1 cellular context compared by ENCODE assay signal in the genomic region with DNA sequence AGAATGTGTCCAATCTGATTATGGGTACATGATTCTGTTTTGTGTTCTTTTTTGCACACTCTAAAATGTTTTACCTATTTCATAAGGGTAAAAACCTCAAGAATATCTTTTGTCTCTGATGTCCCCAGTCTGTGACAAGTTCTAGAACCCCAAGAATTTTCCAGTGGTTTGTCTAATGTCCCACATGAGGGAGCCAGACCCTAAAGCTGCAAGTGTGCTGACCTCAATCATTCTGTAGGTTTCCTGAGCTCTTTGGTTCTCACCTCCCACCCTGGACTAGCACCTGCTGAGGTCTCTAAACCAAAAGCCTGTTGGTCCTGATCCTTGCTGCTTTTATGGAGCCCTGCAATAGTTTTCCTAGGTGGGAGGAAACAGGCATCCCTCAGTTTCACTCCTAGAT.
TF ChIP-seq lines count a peak whose summit lies in the region.

No MANE protein-coding gene starts in this region.

TF ChIP-seq in WTC11, 78 proteins besides CTCF, POLR2A, EP300 and RAD21 (continued from another document):
- TF ChIP-seq, protein P1, sequence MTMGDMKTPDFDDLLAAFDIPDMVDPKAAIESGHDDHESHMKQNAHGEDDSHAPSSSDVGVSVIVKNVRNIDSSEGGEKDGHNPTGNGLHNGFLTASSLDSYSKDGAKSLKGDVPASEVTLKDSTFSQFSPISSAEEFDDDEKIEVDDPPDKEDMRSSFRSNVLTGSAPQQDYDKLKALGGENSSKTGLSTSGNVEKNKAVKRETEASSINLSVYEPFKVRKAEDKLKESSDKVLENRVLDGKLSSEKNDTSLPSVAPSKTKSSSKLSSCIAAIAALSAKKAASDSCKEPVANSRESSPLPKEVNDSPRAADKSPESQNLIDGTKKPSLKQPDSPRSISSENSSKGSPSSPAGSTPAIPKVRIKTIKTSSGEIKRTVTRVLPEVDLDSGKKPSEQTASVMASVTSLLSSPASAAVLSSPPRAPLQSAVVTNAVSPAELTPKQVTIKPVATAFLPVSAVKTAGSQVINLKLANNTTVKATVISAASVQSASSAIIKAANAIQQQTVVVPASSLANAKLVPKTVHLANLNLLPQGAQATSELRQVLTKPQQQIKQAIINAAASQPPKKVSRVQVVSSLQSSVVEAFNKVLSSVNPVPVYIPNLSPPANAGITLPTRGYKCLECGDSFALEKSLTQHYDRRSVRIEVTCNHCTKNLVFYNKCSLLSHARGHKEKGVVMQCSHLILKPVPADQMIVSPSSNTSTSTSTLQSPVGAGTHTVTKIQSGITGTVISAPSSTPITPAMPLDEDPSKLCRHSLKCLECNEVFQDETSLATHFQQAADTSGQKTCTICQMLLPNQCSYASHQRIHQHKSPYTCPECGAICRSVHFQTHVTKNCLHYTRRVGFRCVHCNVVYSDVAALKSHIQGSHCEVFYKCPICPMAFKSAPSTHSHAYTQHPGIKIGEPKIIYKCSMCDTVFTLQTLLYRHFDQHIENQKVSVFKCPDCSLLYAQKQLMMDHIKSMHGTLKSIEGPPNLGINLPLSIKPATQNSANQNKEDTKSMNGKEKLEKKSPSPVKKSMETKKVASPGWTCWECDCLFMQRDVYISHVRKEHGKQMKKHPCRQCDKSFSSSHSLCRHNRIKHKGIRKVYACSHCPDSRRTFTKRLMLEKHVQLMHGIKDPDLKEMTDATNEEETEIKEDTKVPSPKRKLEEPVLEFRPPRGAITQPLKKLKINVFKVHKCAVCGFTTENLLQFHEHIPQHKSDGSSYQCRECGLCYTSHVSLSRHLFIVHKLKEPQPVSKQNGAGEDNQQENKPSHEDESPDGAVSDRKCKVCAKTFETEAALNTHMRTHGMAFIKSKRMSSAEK (CRISPR knock-in tag; IDR thresholded peaks at IDR 0.05; ENCODE audit: borderline replicate concordance): no peak
- no peak for TF ChIP-seq JUN (CRISPR knock-in tag; IDR thresholded peaks at IDR 0.05)
- TF ChIP-seq NR2C2 (CRISPR knock-in tag; IDR thresholded peaks at IDR 0.05): no peak
- no peak for TF ChIP-seq ZNF671 (CRISPR knock-in tag; IDR thresholded peaks at IDR 0.05)
- no peak for TF ChIP-seq ZNF219 (CRISPR knock-in tag; IDR thresholded peaks at IDR 0.05; ENCODE audit: borderline replicate concordance)
- no peak for TF ChIP-seq CBFB (CRISPR knock-in tag; IDR thresholded peaks at IDR 0.05; ENCODE audit: low read depth)
- TF ChIP-seq, protein P2, sequence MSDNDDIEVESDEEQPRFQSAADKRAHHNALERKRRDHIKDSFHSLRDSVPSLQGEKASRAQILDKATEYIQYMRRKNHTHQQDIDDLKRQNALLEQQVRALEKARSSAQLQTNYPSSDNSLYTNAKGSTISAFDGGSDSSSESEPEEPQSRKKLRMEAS (CRISPR knock-in tag; IDR thresholded peaks at IDR 0.05): no peak
- TF ChIP-seq, protein P3, sequence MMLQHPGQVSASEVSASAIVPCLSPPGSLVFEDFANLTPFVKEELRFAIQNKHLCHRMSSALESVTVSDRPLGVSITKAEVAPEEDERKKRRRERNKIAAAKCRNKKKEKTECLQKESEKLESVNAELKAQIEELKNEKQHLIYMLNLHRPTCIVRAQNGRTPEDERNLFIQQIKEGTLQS (CRISPR knock-in tag; conservative IDR thresholded peaks at IDR 0.05): no peak
- TF ChIP-seq, protein P4, sequence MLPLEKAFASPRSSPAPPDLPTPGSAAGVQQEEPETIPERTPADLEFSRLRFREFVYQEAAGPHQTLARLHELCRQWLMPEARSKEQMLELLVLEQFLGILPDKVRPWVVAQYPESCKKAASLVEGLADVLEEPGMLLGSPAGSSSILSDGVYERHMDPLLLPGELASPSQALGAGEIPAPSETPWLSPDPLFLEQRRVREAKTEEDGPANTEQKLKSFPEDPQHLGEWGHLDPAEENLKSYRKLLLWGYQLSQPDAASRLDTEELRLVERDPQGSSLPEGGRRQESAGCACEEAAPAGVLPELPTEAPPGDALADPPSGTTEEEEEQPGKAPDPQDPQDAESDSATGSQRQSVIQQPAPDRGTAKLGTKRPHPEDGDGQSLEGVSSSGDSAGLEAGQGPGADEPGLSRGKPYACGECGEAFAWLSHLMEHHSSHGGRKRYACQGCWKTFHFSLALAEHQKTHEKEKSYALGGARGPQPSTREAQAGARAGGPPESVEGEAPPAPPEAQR (CRISPR knock-in tag; IDR thresholded peaks at IDR 0.05): no peak
